Comparison of ENCODE assay signal across 17 cellular contexts in the genomic region with DNA sequence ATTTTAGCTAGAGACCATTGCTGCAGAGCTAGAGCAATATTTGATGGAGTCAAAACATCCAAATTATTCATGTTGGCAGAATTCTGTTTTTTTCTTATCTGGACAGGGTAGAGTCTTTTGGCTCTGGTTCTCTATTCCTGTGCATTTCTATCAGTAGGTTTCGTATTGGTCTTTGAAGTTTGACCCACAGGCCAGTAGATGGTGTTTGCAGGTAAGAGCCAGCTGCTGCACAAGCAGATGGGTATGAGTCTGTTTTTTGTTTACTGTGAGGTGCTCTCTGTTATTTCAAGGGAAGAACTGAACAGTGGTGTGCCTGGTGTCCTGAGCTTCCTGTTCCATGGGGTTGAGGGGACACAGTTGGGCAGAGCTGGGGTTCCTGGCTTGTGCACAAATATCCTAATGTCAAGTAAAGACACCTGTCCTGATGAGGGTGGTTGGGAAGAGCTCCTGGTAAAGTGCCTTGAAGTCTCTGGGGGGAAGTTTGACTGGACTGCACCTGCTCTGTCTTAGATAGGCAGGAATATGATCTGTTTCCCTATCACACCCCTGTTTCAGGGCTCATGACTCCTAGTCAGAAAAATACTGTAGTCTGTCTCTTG. TPM values are rescaled to one million over a fixed set of nuclear protein-coding genes. Genes with fewer than 3 reads are reported as not detected.
DNase-seq lines count a peak whose midpoint lies in the region; ATAC-seq, FAIRE-seq and TF ChIP-seq lines count a peak whose summit lies in the region.
"Had no signal": no experiment of that assay in that cellular context is flagged by ENCODE, and none has a peak within 500 bp of the region (broad histone marks: within the 10 kb centered on the region; RNA-seq: fewer than 3 reads in every experiment).

No MANE protein-coding gene starts in this region.

- CTCF ChIA-PET in WTC11 (lab: Charles Lee) (interaction anchor here (0.8 to 1.7 kb wide), 3 partner anchors 202 to 372 kb away, joined by 3 to 8 read pairs (median 4); no protein-coding TSS in a partner anchor), HepG2 (lab: Yijun Ruan, JAX; ENCODE audit: low intra/inter-chr PET ratio, low total read pairs) (interaction anchor here (0.8 to 1.4 kb wide), 2 partner anchors 65 to 358 kb away, joined by 3 to 4 read pairs; no protein-coding TSS in a partner anchor)

- H3K36me3 Mint-ChIP-seq in WTC11, result no peaks in the 10 kb centered on the region
- H3K36me3 Mint-ChIP-seq in mesothelial cell of epicardium, result no peaks in the 10 kb centered on the region
- H3K36me3 Mint-ChIP-seq: activated naive CD4-positive, alpha-beta T cell treated with anti-CD3 and anti-CD28 coated beads, Interleukin-2, amount 50 U/mL, for 72 hours had no signal

- in situ Hi-C loops in HepG2 (cut with HindIII; ENCODE audit: extremely low pct_ligation_motif_present, low pct_unique_long_range_greater_than_20kb), result loop anchor here (10.0 kb wide), 1 partner anchor 153 kb away; no protein-coding TSS in a partner anchor

- H3K4me3 ChIP-seq in HepG2 (replicated peaks in 1 of 3; ENCODE audit: insufficient read depth in 1 of 3, low read depth in 2 of 3, low read length in 3 of 3), result no peak overlapping the region
- H3K4me3 ChIP-seq in aorta (ENCODE audit: low read length in 2 of 2), result no peak overlapping the region

- H3K27me3 ChIP-seq in HepG2 (ENCODE audit: control insufficient read depth in 1 of 2, insufficient read depth in 2 of 2, low read length in 2 of 2) (no peaks in the 10 kb centered on the region), aorta (ENCODE audit: control insufficient read depth in 1 of 2, insufficient read depth in 2 of 2, low read length in 1 of 2) (no peaks in the 10 kb centered on the region)

- no peaks in the 10 kb centered on the region for H4K20me1 ChIP-seq in HepG2 (ENCODE audit: insufficient read depth, low read length)

- TF ChIP-seq RAD21 in HepG2 (CRISPR knock-in tag; IDR thresholded peaks at IDR 0.05), result peak; percentile 46; the same call in 1 of the 2 replicates

- H3K4me1 ChIP-seq in HepG2 (ENCODE audit: insufficient read depth, low read length) (peaks cover 45% of the 10 kb centered on the region), aorta (ENCODE audit: control insufficient read depth in 1 of 2, insufficient read depth in 2 of 2, low read length in 2 of 2) (no peaks in the 10 kb centered on the region)
- H3K4me1 ChIP-seq: parathyroid adenoma had no signal

- POLR2A ChIA-PET in WTC11 (lab: Charles Lee) (no interaction called here), HepG2 (lab: Yijun Ruan, JAX) (interaction anchor here (0.6 to 1.0 kb wide), 2 partner anchors 12 to 30 kb away, joined by 4 read pairs; no protein-coding TSS in a partner anchor)

- H3K27ac Mint-ChIP-seq in WTC11 (no peak overlapping the region), mesothelial cell of epicardium (no peak overlapping the region)
- H3K27ac Mint-ChIP-seq: activated B cell treated with CpG ODN at 0.5 μM for 24 hours; activated naive CD4-positive, alpha-beta T cell treated with anti-CD3 and anti-CD28 coated beads, Interleukin-2, amount 50 U/mL, for 72 hours; CD4-positive, alpha-beta T cell had no signal

- H3K9me3 ChIP-seq in HepG2 (ENCODE audit: low read length) (no peaks in the 10 kb centered on the region), aorta (ENCODE audit: control insufficient read depth, low read length) (peaks cover 1% of the 10 kb centered on the region)

- 10% methylated on average over 1 of the region's 1 CpG for WGBS in HepG2 (ENCODE audit: low lambda C conversion rate)
- 25 to 32% methylated on average over 1 of the region's 1 CpG for WGBS in aorta, 2 donors

- H3K4me2 ChIP-seq in HepG2 (ENCODE audit: low read depth, low read length), result peak overlapping the region; percentile 23; the same call in 1 of the 2 replicates

- H3K36me3 ChIP-seq in HepG2 (replicated peaks in 1 of 2; ENCODE audit: control insufficient read depth in 1 of 2, insufficient read depth in 2 of 2, low read length in 2 of 2) (no peaks in the 10 kb centered on the region), aorta (ENCODE audit: control insufficient read depth in 1 of 2, insufficient read depth in 2 of 2, low read length in 1 of 2) (no peaks in the 10 kb centered on the region)

- TF ChIP-seq EP300 in HepG2 (IDR thresholded peaks at IDR 0.05; ENCODE audit: low read depth in 2 of 2, low read length in 2 of 2), result no peak
- no peak for TF ChIP-seq EP300 in HepG2 (CRISPR knock-in tag; IDR thresholded peaks at IDR 0.05; ENCODE audit: borderline replicate concordance)

- no TSS peak for BruUV-seq in HepG2 (replicated peaks; lab: Mats Ljungman, UMichigan)

- H2AFZ ChIP-seq in HepG2 (ENCODE audit: low read length), result no peak overlapping the region
- H2AFZ ChIP-seq: parathyroid adenoma had no signal

- intact Hi-C loops in HepG2 (cut with micrococcal nuclease; ENCODE audit: unreplicated experiment), result no loop called here
- intact Hi-C loops in aorta (cut with DNase I), result no loop called here

- TF ChIP-seq POLR2A in HepG2 (IDR thresholded peaks at IDR 0.05; ENCODE audit: insufficient read depth in 1 of 2, low read depth in 2 of 2, low read length in 2 of 2), result no peak

- peak; percentile 95 for FAIRE-seq in HepG2 (lab: Jason Lieb, UNC)
- FAIRE-seq: G401.6 had no signal

- no peak overlapping the region for H3K9ac ChIP-seq in HepG2 (ENCODE audit: insufficient read depth, low read depth, low read length)
- H3K9ac ChIP-seq: parathyroid adenoma had no signal

- H3K4me1 Mint-ChIP-seq in WTC11 (no peaks in the 10 kb centered on the region), mesothelial cell of epicardium (no peaks in the 10 kb centered on the region)
- H3K4me1 Mint-ChIP-seq: activated B cell treated with CpG ODN at 0.5 μM for 24 hours had no signal

- H3K9me3 Mint-ChIP-seq in WTC11 (no peaks in the 10 kb centered on the region), mesothelial cell of epicardium (peaks cover 8% of the 10 kb centered on the region)
- H3K9me3 Mint-ChIP-seq: activated B cell treated with CpG ODN at 0.5 μM for 24 hours; activated naive CD4-positive, alpha-beta T cell treated with anti-CD3 and anti-CD28 coated beads, Interleukin-2, amount 50 U/mL, for 72 hours; CD4-positive, alpha-beta T cell had no signal

- no peaks in the 10 kb centered on the region for H3K79me2 ChIP-seq in HepG2 (ENCODE audit: insufficient read depth, low read length)
- H3K79me2 ChIP-seq: parathyroid adenoma had no signal

- TF ChIP-seq CTCF in GM12874 (IDR thresholded peaks at IDR 0.05; ENCODE audit: insufficient read depth, low read depth, low read length) (peak; percentile 57; the same call in 1 of the 2 replicates), WTC11 (IDR thresholded peaks at IDR 0.05) (no peak), HepG2 (CRISPR knock-in tag; IDR thresholded peaks at IDR 0.05) (peak; percentile 75), mesothelial cell of epicardium (IDR thresholded peaks at IDR 0.05; ENCODE audit: unreplicated experiment) (no peak)

- DNase-seq in NAMALWA (ENCODE audit: low spot score), result peak; percentile 42
- no peak for DNase-seq in WTC11 (ENCODE audit: low spot score)
- DNase-seq in HepG2 (ENCODE audit: low spot score), result peak; percentile 41
- DNase-seq in mesothelial cell of epicardium (ENCODE audit: low spot score in 2 of 2, unreplicated experiment in 2 of 2), result no peak
- DNase-seq in SKM-1 (lab: John Stamatoyannopoulos, UW; ENCODE audit: unreplicated experiment), result no peak
- DNase-seq in aorta, result no peak
- DNase-seq: activated B cell treated with CpG ODN at 0.5 μM for 24 hours; caudate nucleus; CD4-positive, alpha-beta T cell; IMR-90; kidney glomerular epithelial cell had no signal

- ATAC-seq in WTC11 (peak; percentile 67), HepG2 (peak; percentile 94), aorta (ENCODE audit: low FRiP score) (no peak), GM18520 (IDR thresholded peaks at IDR 0.05; ENCODE audit: unreplicated experiment) (no peak)
- ATAC-seq: activated naive CD4-positive, alpha-beta T cell treated with anti-CD3 and anti-CD28 coated beads, Interleukin-2, amount 50 U/mL, for 72 hours had no signal

- H3K27ac ChIP-seq in HepG2 (ENCODE audit: extremely low read length, insufficient read depth, low read length), result no peak overlapping the region
- no peak overlapping the region for H3K27ac ChIP-seq in aorta (ENCODE audit: low read depth in 1 of 2, low read length in 2 of 2)
- H3K27ac ChIP-seq: parathyroid adenoma had no signal

- H3K27me3 Mint-ChIP-seq in WTC11 (ENCODE audit: low read depth), result peaks cover 43% of the 10 kb centered on the region
- peaks cover 55% of the 10 kb centered on the region for H3K27me3 Mint-ChIP-seq in mesothelial cell of epicardium (ENCODE audit: low read depth)

- H3K4me3 Mint-ChIP-seq in WTC11, result no peak overlapping the region
- H3K4me3 Mint-ChIP-seq in mesothelial cell of epicardium, result no peak overlapping the region
- H3K4me3 Mint-ChIP-seq: activated B cell treated with CpG ODN at 0.5 μM for 24 hours; CD4-positive, alpha-beta T cell had no signal

TF ChIP-seq in WTC11, 78 proteins besides CTCF, POLR2A, EP300 and RAD21 (continues in another document):
- TF ChIP-seq JUN (CRISPR knock-in tag; IDR thresholded peaks at IDR 0.05), result no peak

RNA-seq across cellular contexts. Expression of gene SLC22A25, which starts 34.0 kb away (rescaled TPM):
- total RNA-seq in WTC11 (2021) (not detected in 3 replicates), HepG2 (2016; rRNA removed; fragmentation: Illumina TruSeq; extraction: Trizol) (0.18 TPM in 2 replicates), mesothelial cell of epicardium (not detected in 3 replicates), aorta (not detected)
- 0.10 and 0.26 TPM in 2 replicates for total RNA-seq in HepG2 (2016; cell fraction: cytosol; rRNA removed; fragmentation: Illumina TruSeq; extraction: Trizol; ENCODE audit: low read depth)
- total RNA-seq in HepG2 (2016; cell fraction: insoluble cytoplasmic fraction; rRNA removed; fragmentation: Illumina TruSeq; extraction: Trizol), result 0.16 and 0.26 TPM in 2 replicates
- 0.10 and 0.12 TPM in 2 replicates for total RNA-seq in HepG2 (2016; cell fraction: membrane; rRNA removed; fragmentation: Illumina TruSeq; extraction: Trizol)
- total RNA-seq in HepG2 (2016; cell fraction: nucleus; rRNA removed; fragmentation: Illumina TruSeq; extraction: Trizol), result 0.60 and 0.87 TPM in 2 replicates
- polyA plus RNA-seq in HepG2 (2011; rRNA removed) (0.42 and 0.98 TPM in 2 replicates), aorta (not detected)
- polyA plus RNA-seq in HepG2 (2011; cell fraction: cytosol; rRNA removed), result 0.19 and 0.50 TPM in 2 replicates
- polyA plus RNA-seq in HepG2 (2011; cell fraction: nucleus; rRNA removed), result 1.5 and 3.8 TPM in 2 replicates
- 1.3 and 1.8 TPM in 2 replicates for polyA plus RNA-seq in HepG2 (2012)
- polyA plus RNA-seq in HepG2 (2016; cell fraction: cytosol; fragmentation: Illumina TruSeq; extraction: Trizol; ENCODE audit: low read depth), result 0.05 TPM in 1 of 2 replicates, not detected in the other
- 0.07 and 0.12 TPM in 2 replicates for polyA plus RNA-seq in HepG2 (2016; cell fraction: insoluble cytoplasmic fraction; fragmentation: Illumina TruSeq; extraction: Trizol; ENCODE audit: low read depth)
- 0.06 TPM in 2 replicates for polyA plus RNA-seq in HepG2 (2016; cell fraction: membrane; fragmentation: Illumina TruSeq; extraction: Trizol; ENCODE audit: low read depth)
- polyA plus RNA-seq in HepG2 (2016; cell fraction: nucleus; fragmentation: Illumina TruSeq; extraction: Trizol; ENCODE audit: insufficient read depth, low read depth), result 0.56 and 0.71 TPM in 2 replicates
- polyA minus RNA-seq in HepG2 (2011; rRNA and poly(A)+ RNA removed; ENCODE audit: low replicate concordance), result 0.32 TPM in 1 of 2 replicates, not detected in the other
- 0.20 TPM in 1 of 2 replicates, not detected in the other for polyA minus RNA-seq in HepG2 (2011; cell fraction: cytosol; rRNA and poly(A)+ RNA removed)
- 1.2 and 2.7 TPM in 2 replicates for polyA minus RNA-seq in HepG2 (2011; cell fraction: nucleus; rRNA and poly(A)+ RNA removed)
- total RNA-seq: activated B cell treated with CpG ODN at 0.5 μM for 24 hours; activated naive CD4-positive, alpha-beta T cell treated with anti-CD3 and anti-CD28 coated beads, Interleukin-2, amount 50 U/mL, for 72 hours; CD4-positive, alpha-beta T cell; IMR-90; myocyte had no signal
- polyA plus RNA-seq: IMR-90 had no signal

Comparison
In these comparisons a context has a peak if more than half of its experiments do, and no peak if none do; other contexts are left out.
1. CTCF ChIP-seq: peak in GM12874 (single experiment) and HepG2 (single experiment); none in WTC11 (single experiment) and mesothelial cell of epicardium (single experiment).
2. DNase-seq: peak in NAMALWA (single experiment) and HepG2 (single experiment); none in WTC11 (single experiment), mesothelial cell of epicardium (0 of 2), SKM-1 (single experiment) and aorta (0 of 2).
3. ATAC-seq: peak in WTC11 (single experiment) and HepG2 (single experiment); none in aorta (single experiment) and GM18520 (single experiment).